ENCODE assay signal across 12 cellular contexts in genomic region chr2:240212425-240213225, GRCh38.
"Had no signal": no experiment of that assay in that cellular context is flagged by ENCODE, and none has a peak within 500 bp of the region (broad histone marks: within the 10 kb centered on the region; RNA-seq: fewer than 3 reads in every experiment).

No MANE protein-coding gene starts in this region.

- H3K9me3 ChIP-seq: breast epithelium, esophagus squamous epithelium, pancreas had no signal

- ATAC-seq: activated naive CD4-positive, alpha-beta T cell treated with anti-CD3 and anti-CD28 coated beads, Interleukin-2, amount 50 U/mL, for 72 hours; activated T-helper 17 cell treated with anti-CD3 and anti-CD28 coated beads, Interleukin-2, amount 50 U/mL, for 72 hours; pancreas; stimulated activated naive B cell treated with anti-CD40 and anti-IgM and Interleukin-4, amounts not matched to agents 10 μg/mL and 1 μg/mL and 100 μg/mL, for 72 hours had no signal

- H3K27me3 Mint-ChIP-seq: activated T-helper 17 cell treated with anti-CD3 and anti-CD28 coated beads, Interleukin-2, amount 50 U/mL, for 72 hours; stimulated activated naive B cell treated with anti-CD40 and anti-IgM and Interleukin-4, amounts not matched to agents 10 μg/mL and 1 μg/mL and 100 μg/mL, for 72 hours had no signal

- H3K4me1 ChIP-seq: breast epithelium, esophagus squamous epithelium, pancreas had no signal

- H3K4me3 ChIP-seq: breast epithelium, esophagus squamous epithelium, pancreas, SK-N-MC had no signal

- H3K36me3 ChIP-seq: breast epithelium, esophagus squamous epithelium, pancreas had no signal

- H3K27ac ChIP-seq: breast epithelium, esophagus squamous epithelium, pancreas, SK-N-MC had no signal

- H3K9me3 Mint-ChIP-seq: activated naive CD4-positive, alpha-beta T cell treated with anti-CD3 and anti-CD28 coated beads, Interleukin-2, amount 50 U/mL, for 72 hours; activated T-helper 17 cell treated with anti-CD3 and anti-CD28 coated beads, Interleukin-2, amount 50 U/mL, for 72 hours; memory B cell; stimulated activated naive B cell treated with anti-CD40 and anti-IgM and Interleukin-4, amounts not matched to agents 10 μg/mL and 1 μg/mL and 100 μg/mL, for 72 hours had no signal

- H3K27ac Mint-ChIP-seq: activated naive CD4-positive, alpha-beta T cell treated with anti-CD3 and anti-CD28 coated beads, Interleukin-2, amount 50 U/mL, for 72 hours; activated T-helper 17 cell treated with anti-CD3 and anti-CD28 coated beads, Interleukin-2, amount 50 U/mL, for 72 hours; memory B cell; stimulated activated naive B cell treated with anti-CD40 and anti-IgM and Interleukin-4, amounts not matched to agents 10 μg/mL and 1 μg/mL and 100 μg/mL, for 72 hours had no signal

- H3K4me3 Mint-ChIP-seq: activated T-helper 17 cell treated with anti-CD3 and anti-CD28 coated beads, Interleukin-2, amount 50 U/mL, for 72 hours; memory B cell; stimulated activated naive B cell treated with anti-CD40 and anti-IgM and Interleukin-4, amounts not matched to agents 10 μg/mL and 1 μg/mL and 100 μg/mL, for 72 hours had no signal

- H3K36me3 Mint-ChIP-seq: activated naive CD4-positive, alpha-beta T cell treated with anti-CD3 and anti-CD28 coated beads, Interleukin-2, amount 50 U/mL, for 72 hours; memory B cell; stimulated activated naive B cell treated with anti-CD40 and anti-IgM and Interleukin-4, amounts not matched to agents 10 μg/mL and 1 μg/mL and 100 μg/mL, for 72 hours had no signal

- DNase-seq: activated CD4-positive, alpha-beta T cell treated with anti-CD3 and anti-CD28 coated beads for 4 hours; esophagus squamous epithelium; foreskin fibroblast; stimulated activated CD4-positive, alpha-beta T cell treated with anti-CD3 and anti-CD28 coated beads, Interleukin-1b, Interleukin-23, amount 100 ng/mL, for 48 hours; stimulated activated naive B cell treated with anti-CD40 and anti-IgM and Interleukin-4, amounts not matched to agents 10 μg/mL and 1 μg/mL and 100 μg/mL, for 72 hours; T-helper 1 cell had no signal

- H3K27me3 ChIP-seq: breast epithelium, pancreas had no signal

- H3K4me1 Mint-ChIP-seq: activated T-helper 17 cell treated with anti-CD3 and anti-CD28 coated beads, Interleukin-2, amount 50 U/mL, for 72 hours; memory B cell; stimulated activated naive B cell treated with anti-CD40 and anti-IgM and Interleukin-4, amounts not matched to agents 10 μg/mL and 1 μg/mL and 100 μg/mL, for 72 hours had no signal
